In genomic region chr10:110326351-110327032, GRCh38 we compare ENCODE assay signal across 12 cellular contexts. TPM values are rescaled to one million over a fixed set of nuclear protein-coding genes. Genes with fewer than 3 reads are reported as not detected.
DNase-seq lines count a peak whose midpoint lies in the region; ATAC-seq and TF ChIP-seq lines count a peak whose summit lies in the region.
"Had no signal": no experiment of that assay in that cellular context is flagged by ENCODE, and none has a peak within 500 bp of the region (broad histone marks: within the 10 kb centered on the region; RNA-seq: fewer than 3 reads in every experiment).

No MANE protein-coding gene starts in this region.

- peaks cover 29% of the 10 kb centered on the region for H3K9me3 ChIP-seq in Caco-2

- H3K4me3 ChIP-seq in Caco-2 (ENCODE audit: low read depth, low read length) (no peak overlapping the region), kidney epithelial cell (ENCODE audit: low read depth, low read length) (no peak overlapping the region)

- H3K36me3 ChIP-seq in Caco-2 (ENCODE audit: control insufficient read depth, insufficient read depth, low read length) = no peaks in the 10 kb centered on the region
- no peaks in the 10 kb centered on the region for H3K36me3 ChIP-seq in kidney epithelial cell (ENCODE audit: control insufficient read depth, insufficient read depth, low read length)

- POLR2A ChIA-PET in Caco-2 (lab: Charles Lee) = no interaction called here

- H3K27me3 ChIP-seq in Caco-2 (replicated peaks; ENCODE audit: control insufficient read depth, insufficient read depth, low read length) (no peaks in the 10 kb centered on the region), kidney epithelial cell (ENCODE audit: control insufficient read depth, insufficient read depth, low read length) (no peaks in the 10 kb centered on the region)

- TF ChIP-seq CTCF in Caco-2 (IDR thresholded peaks at IDR 0.05; ENCODE audit: insufficient read depth in 1 of 2, low read depth in 1 of 2, low read length in 1 of 2, severe bottlenecking in 1 of 2, unreplicated experiment in 1 of 2) = no peak
- TF ChIP-seq CTCF in kidney epithelial cell (IDR thresholded peaks at IDR 0.05; ENCODE audit: insufficient read depth, low read length, poor library complexity, severe bottlenecking) = no peak

- H3K36me3 Mint-ChIP-seq in Caco-2 (ENCODE audit: insufficient read depth, unreplicated experiment) = peaks cover 13% of the 10 kb centered on the region
- H3K36me3 Mint-ChIP-seq in activated T-helper 17 cell treated with anti-CD3 and anti-CD28 coated beads, Interleukin-2, amount 50 U/mL, for 72 hours (ENCODE audit: low read depth) = no peaks in the 10 kb centered on the region
- H3K36me3 Mint-ChIP-seq in immature natural killer cell = peaks cover 3 to 16% (median 7%) of the 10 kb centered on the region in 3 donors

- H3K27me3 Mint-ChIP-seq in Caco-2 (ENCODE audit: insufficient read depth, unreplicated experiment) (no peaks in the 10 kb centered on the region), immature natural killer cell (ENCODE audit: low read depth in 3 of 3) (peaks cover 0 to 8% (median 3%) of the 10 kb centered on the region in 3 donors)
- H3K27me3 Mint-ChIP-seq in activated T-helper 17 cell treated with anti-CD3 and anti-CD28 coated beads, Interleukin-2, amount 50 U/mL, for 72 hours = peaks cover 3% of the 10 kb centered on the region
- H3K27me3 Mint-ChIP-seq: progenitor cell of endocrine pancreas had no signal

- H3K4me1 ChIP-seq in Caco-2 = peaks cover 41% of the 10 kb centered on the region

- ATAC-seq in activated T-helper 17 cell treated with anti-CD3 and anti-CD28 coated beads, Interleukin-2, amount 50 U/mL, for 72 hours (replicated peaks) = peak; percentile 50

- DNase-seq in Caco-2 (no peak), HCEC 1CT (peak; percentile 85), kidney epithelial cell (ENCODE audit: low read depth) (peak; percentile 81), HuH-7.5 (ENCODE audit: low spot score) (no peak), immature natural killer cell (no peak), COR-L47 (lab: John Stamatoyannopoulos, UW) (no peak)
- no peak for DNase-seq in NK-92 treated with Interleukin-12 subunit alpha and Interleukin-12 subunit beta, amount 100 ng/mL, for 24 hours (lab: John Stamatoyannopoulos, UW)
- DNase-seq: activated naive CD8-positive, alpha-beta T cell treated with anti-CD3 and anti-CD28 coated beads, Interleukin-2, amount 10 ng/mL, durations not matched to agents 7 days and 5 days; GDM1; T-helper 9 cell had no signal

- H3K9me3 Mint-ChIP-seq in Caco-2 (ENCODE audit: unreplicated experiment) = peaks cover 28% of the 10 kb centered on the region
- H3K9me3 Mint-ChIP-seq in activated T-helper 17 cell treated with anti-CD3 and anti-CD28 coated beads, Interleukin-2, amount 50 U/mL, for 72 hours = peaks cover 9% of the 10 kb centered on the region
- peaks cover 7 to 17% (median 10%) of the 10 kb centered on the region in 6 donors for H3K9me3 Mint-ChIP-seq in immature natural killer cell

- peaks cover 34% of the 10 kb centered on the region for H3K4me1 Mint-ChIP-seq in Caco-2 (ENCODE audit: low read depth, unreplicated experiment)
- peaks cover 25% of the 10 kb centered on the region for H3K4me1 Mint-ChIP-seq in activated T-helper 17 cell treated with anti-CD3 and anti-CD28 coated beads, Interleukin-2, amount 50 U/mL, for 72 hours
- no peaks in the 10 kb centered on the region for H3K4me1 Mint-ChIP-seq in immature natural killer cell

- CTCF ChIA-PET in Caco-2 (lab: Charles Lee) = interaction anchor here (1.3 kb wide), 1 partner anchor 225 kb away, joined by 5 read pairs; no protein-coding TSS in a partner anchor

- BruUV-seq in Caco-2 (replicated peaks; lab: Mats Ljungman, UMichigan) = no TSS peak

- H3K4me3 Mint-ChIP-seq in Caco-2 (ENCODE audit: unreplicated experiment) = no peak overlapping the region
- H3K4me3 Mint-ChIP-seq in activated T-helper 17 cell treated with anti-CD3 and anti-CD28 coated beads, Interleukin-2, amount 50 U/mL, for 72 hours = peak overlapping the region; percentile 62
- no peak overlapping the region for H3K4me3 Mint-ChIP-seq in immature natural killer cell
- H3K4me3 Mint-ChIP-seq: activated naive CD8-positive, alpha-beta T cell treated with anti-CD3 and anti-CD28 coated beads, Interleukin-2, amount 10 ng/mL, durations not matched to agents 7 days and 5 days had no signal

- intact Hi-C loops in Caco-2 (cut with micrococcal nuclease; ENCODE audit: unreplicated experiment) = loop anchor here (1.0 kb wide), 1 partner anchor 12 kb away; no protein-coding TSS in a partner anchor

- H3K27ac Mint-ChIP-seq in Caco-2 (ENCODE audit: unreplicated experiment) (peak overlapping the region; percentile 11), immature natural killer cell (no peak overlapping the region)
- peak overlapping the region; percentile 95 for H3K27ac Mint-ChIP-seq in activated T-helper 17 cell treated with anti-CD3 and anti-CD28 coated beads, Interleukin-2, amount 50 U/mL, for 72 hours
- H3K27ac Mint-ChIP-seq: activated naive CD8-positive, alpha-beta T cell treated with anti-CD3 and anti-CD28 coated beads, Interleukin-2, amount 10 ng/mL, durations not matched to agents 7 days and 5 days; progenitor cell of endocrine pancreas had no signal

RNA-seq across cellular contexts. Expression of gene SMNDC1, which starts 21.8 kb away (rescaled TPM):
- total RNA-seq in Caco-2 (2022) (51.6 and 52.4 TPM in 2 replicates), kidney epithelial cell (8.0 and 8.9 TPM in 2 replicates)
- total RNA-seq in activated T-helper 17 cell treated with anti-CD3 and anti-CD28 coated beads, Interleukin-2, amount 50 U/mL, for 72 hours = 10 to 100 TPM; 35.8 to 40.1 TPM
- polyA plus RNA-seq in immature natural killer cell = 10 to 100 TPM; 12.3 to 26.4 (median 16.3) TPM

Comparison
In these comparisons a context has a peak if more than half of its experiments do, and no peak if none do; other contexts are left out.
1. DNase-seq: peak in HCEC 1CT (single experiment) and kidney epithelial cell (single experiment); none in Caco-2 (0 of 2), HuH-7.5 (single experiment), NK-92 treated with Interleukin-12 subunit alpha and Interleukin-12 subunit beta, amount 100 ng/mL, for 24 hours (single experiment), immature natural killer cell (0 of 3) and COR-L47 (single experiment).
2. H3K27ac Mint-ChIP-seq: peak in Caco-2 (single experiment) and activated T-helper 17 cell treated with anti-CD3 and anti-CD28 coated beads, Interleukin-2, amount 50 U/mL, for 72 hours (single experiment); none in immature natural killer cell (0 of 6).